16 cellular contexts compared by ENCODE assay signal in the genomic region with DNA sequence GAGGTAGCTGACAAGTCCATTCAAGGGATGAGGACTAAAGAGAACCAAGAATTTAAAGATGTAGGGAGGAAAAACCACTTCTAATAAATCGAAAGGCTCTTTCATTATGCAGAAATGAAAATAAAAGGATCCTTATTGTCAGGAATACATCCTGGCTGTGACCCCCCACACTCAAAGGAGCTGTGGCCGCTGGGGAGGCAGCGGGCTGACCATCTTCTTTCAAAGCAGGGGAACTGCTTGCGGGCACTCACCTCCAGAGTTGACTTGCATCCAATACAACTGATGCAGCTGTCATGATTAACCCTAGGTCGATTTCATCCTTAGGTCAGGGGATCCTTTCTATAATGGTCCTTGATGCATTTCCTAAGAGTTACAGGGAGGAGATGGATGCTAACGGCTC. TPM values are rescaled to one million over a fixed set of nuclear protein-coding genes. Genes with fewer than 3 reads are reported as not detected.
DNase-seq lines count a peak whose midpoint lies in the region; ATAC-seq and TF ChIP-seq lines count a peak whose summit lies in the region.
"Had no signal": no experiment of that assay in that cellular context is flagged by ENCODE, and none has a peak within 500 bp of the region (broad histone marks: within the 10 kb centered on the region; RNA-seq: fewer than 3 reads in every experiment).

No MANE protein-coding gene starts in this region.

- H2AK5ac ChIP-seq in IMR-90 (ENCODE audit: low read depth, low read length), result no peak overlapping the region

- TSS peak; percentile 62 for BruUV-seq in IMR-90 (replicated peaks; lab: Mats Ljungman, UMichigan)

- peaks cover 6 to 43% (median 11%) of the 10 kb centered on the region in 7 donors for H3K9me3 Mint-ChIP-seq in CD4-positive, CD25-positive, alpha-beta regulatory T cell
- H3K9me3 Mint-ChIP-seq in chondrocyte (ENCODE audit: low read depth), result peaks cover 16% of the 10 kb centered on the region
- H3K9me3 Mint-ChIP-seq: HFFc6 had no signal

- 100% methylated on average over 1 of the region's 6 CpGs; no CpG with 5 or more reads in 1 of the 2 experiments for WGBS in IMR-90 (ENCODE audit: extremely low coverage in 2 of 2, insufficient read length in 1 of 2), 2 experiments

- H2BK5ac ChIP-seq in IMR-90 (ENCODE audit: low read depth, low read length, poor library complexity, severe bottlenecking), result no peak overlapping the region

- H3K27me3 ChIP-seq in CD4-positive, CD25-positive, alpha-beta regulatory T cell (ENCODE audit: control insufficient read depth, insufficient read depth, low read length), result no peaks in the 10 kb centered on the region
- H3K27me3 ChIP-seq in IMR-90 (ENCODE audit: control insufficient read depth, insufficient read depth, low read length), result no peaks in the 10 kb centered on the region
- H3K27me3 ChIP-seq: BE2C had no signal

- H2BK15ac ChIP-seq in IMR-90 (ENCODE audit: low read depth, low read length), result no peak overlapping the region

- no peak overlapping the region for H3K4me2 ChIP-seq in IMR-90 (ENCODE audit: low read depth, low read length)

- POLR2A ChIA-PET in IMR-90 (lab: Charles Lee; ENCODE audit: unreplicated experiment), result no interaction called here

- peaks cover 16 to 46% (median 32%) of the 10 kb centered on the region in 4 donors for H3K4me1 Mint-ChIP-seq in CD4-positive, CD25-positive, alpha-beta regulatory T cell
- H3K4me1 Mint-ChIP-seq in chondrocyte (ENCODE audit: low read depth), result no peaks in the 10 kb centered on the region

- intact Hi-C loops in IMR-90 (cut with micrococcal nuclease) (no loop called here), posterior vena cava (cut with DNase I) (no loop called here)

- H3K27ac ChIP-seq in CD4-positive, CD25-positive, alpha-beta regulatory T cell (ENCODE audit: insufficient read depth, low read length, poor library complexity, severe bottlenecking), result no peak overlapping the region
- no peak overlapping the region for H3K27ac ChIP-seq in IMR-90 (ENCODE audit: insufficient read depth, low read length)

- H4K5ac ChIP-seq in IMR-90 (ENCODE audit: low read depth, low read length), result no peak overlapping the region

- no peak overlapping the region for H3K14ac ChIP-seq in IMR-90 (replicated peaks; ENCODE audit: low read depth, low read length)

- no peak overlapping the region for H3K18ac ChIP-seq in IMR-90 (ENCODE audit: low read depth, low read length)

- H3K9ac ChIP-seq in IMR-90 (ENCODE audit: low read depth, low read length), result no peak overlapping the region

- DNase-seq in CD4-positive, CD25-positive, alpha-beta regulatory T cell, result no peak
- DNase-seq in IMR-90 (no peak), chondrocyte (ENCODE audit: low spot score) (peak; percentile 59), posterior vena cava (ENCODE audit: low spot score) (peak; percentile 20), NCI-H1105 treated with DMSO at 0.1 percent for 48 hours (lab: John Stamatoyannopoulos, UW) (no peak), DMS 273 (lab: John Stamatoyannopoulos, UW; ENCODE audit: unreplicated experiment) (no peak)
- no peak for DNase-seq in activated CD8-positive, alpha-beta memory T cell treated with anti-CD3 and anti-CD28 coated beads, Interleukin-2, amount 50 U/mL, for 48 hours
- DNase-seq: BE2C, HFFc6, Kasumi-1, NCI-H1417, NCI-H2029, NCI-H510A, NCI-H82, SIG-M5 had no signal

- CTCF ChIA-PET in IMR-90 (lab: Yijun Ruan, JAX), result interaction anchor here (1.2 kb wide), 1 partner anchor 10 kb away, joined by 4 read pairs; no protein-coding TSS in a partner anchor

- H4K20me1 ChIP-seq in IMR-90 (ENCODE audit: insufficient read depth, low read length), result no peaks in the 10 kb centered on the region

- H3K4ac ChIP-seq in IMR-90 (ENCODE audit: low read depth, low read length), result no peak overlapping the region

- peak overlapping the region in 2 of 3 donors; percentile 85 to 88 for H3K27ac Mint-ChIP-seq in CD4-positive, CD25-positive, alpha-beta regulatory T cell
- H3K27ac Mint-ChIP-seq in chondrocyte (ENCODE audit: unreplicated experiment), result no peak overlapping the region
- H3K27ac Mint-ChIP-seq: HFFc6 had no signal

- no peaks in the 10 kb centered on the region for H3K9me1 ChIP-seq in IMR-90 (ENCODE audit: insufficient read depth, low read length)

- TF ChIP-seq RAD21 in IMR-90 (IDR thresholded peaks at IDR 0.05; ENCODE audit: low read length), result no peak

- H3K36me3 Mint-ChIP-seq in CD4-positive, CD25-positive, alpha-beta regulatory T cell, result peaks cover 55% of the 10 kb centered on the region
- peaks cover 48% of the 10 kb centered on the region for H3K36me3 Mint-ChIP-seq in chondrocyte (ENCODE audit: low read depth)

- H2AFZ ChIP-seq in IMR-90 (replicated peaks; ENCODE audit: low read length, poor library complexity), result no peak overlapping the region

- H4K91ac ChIP-seq in IMR-90 (ENCODE audit: insufficient read depth, low read depth, low read length), result no peak overlapping the region

- H3K4me1 ChIP-seq in CD4-positive, CD25-positive, alpha-beta regulatory T cell (ENCODE audit: control insufficient read depth, insufficient read depth, low read length, poor library complexity, severe bottlenecking), result peaks cover 15% of the 10 kb centered on the region
- H3K4me1 ChIP-seq in IMR-90 (ENCODE audit: control insufficient read depth, insufficient read depth, low read length), result no peaks in the 10 kb centered on the region
- H3K4me1 ChIP-seq: BE2C had no signal

- H3K4me3 ChIP-seq in CD4-positive, CD25-positive, alpha-beta regulatory T cell (ENCODE audit: low read depth, low read length), result no peak overlapping the region
- no peak overlapping the region for H3K4me3 ChIP-seq in IMR-90 (ENCODE audit: insufficient read depth, low read depth, low read length)

- dilution Hi-C loops in IMR-90 (cut with HindIII; ENCODE audit: low sequenced_read_pairs, unreplicated experiment), result no loop called here

- H3K23ac ChIP-seq in IMR-90 (ENCODE audit: low read depth, low read length), result no peak overlapping the region

- no peak overlapping the region for H2BK20ac ChIP-seq in IMR-90 (ENCODE audit: low read depth, low read length)

- H3K4me3 Mint-ChIP-seq in CD4-positive, CD25-positive, alpha-beta regulatory T cell, result peak overlapping the region in 1 of 4 donors; percentile 38
- H3K4me3 Mint-ChIP-seq in chondrocyte (ENCODE audit: unreplicated experiment), result no peak overlapping the region
- H3K4me3 Mint-ChIP-seq: HFFc6 had no signal

- peaks cover 3 to 16% of the 10 kb centered on the region in 2 experiments for H3K9me3 ChIP-seq in CD4-positive, CD25-positive, alpha-beta regulatory T cell (ENCODE audit: control insufficient read depth in 2 of 2, low read length in 2 of 2)
- peaks cover 6% of the 10 kb centered on the region for H3K9me3 ChIP-seq in IMR-90 (ENCODE audit: control insufficient read depth, insufficient read depth, low read length)
- H3K9me3 ChIP-seq: BE2C had no signal

- H3K79me1 ChIP-seq in IMR-90 (ENCODE audit: low read depth in 1 of 2, low read length in 2 of 2), result no peaks in the 10 kb centered on the region; a peak in 2 of 4 replicates

- H3K36me3 ChIP-seq in CD4-positive, CD25-positive, alpha-beta regulatory T cell (ENCODE audit: control insufficient read depth, insufficient read depth, low read length), result peaks cover 4% of the 10 kb centered on the region
- H3K36me3 ChIP-seq in IMR-90 (ENCODE audit: control insufficient read depth, insufficient read depth, low read length), result peaks cover 49% of the 10 kb centered on the region

- H4K8ac ChIP-seq in IMR-90 (ENCODE audit: low read depth in 2 of 2, low read length in 2 of 2), result no peak overlapping the region

- no peak for TF ChIP-seq POLR2A in IMR-90 (IDR thresholded peaks at IDR 0.05; ENCODE audit: low read depth, low read length)

- TF ChIP-seq CTCF in IMR-90 (conservative IDR thresholded peaks at IDR 0.05; ENCODE audit: low read depth, low read length), result no peak
- TF ChIP-seq CTCF in chondrocyte (IDR thresholded peaks at IDR 0.05), result no peak

- in situ Hi-C loops in IMR-90 (cut with MboI; ENCODE audit: low sequenced_read_pairs), result no loop called here

- no peak for ATAC-seq in CD4-positive, CD25-positive, alpha-beta regulatory T cell (ENCODE audit: low read depth in 2 of 2)
- ATAC-seq in IMR-90 (ENCODE audit: low read depth) (no peak), HG03432 (IDR thresholded peaks at IDR 0.05; ENCODE audit: unreplicated experiment) (no peak)

- H2BK120ac ChIP-seq in IMR-90 (ENCODE audit: low read depth, low read length), result no peak overlapping the region

- H3K27me3 Mint-ChIP-seq in CD4-positive, CD25-positive, alpha-beta regulatory T cell, result no peaks in the 10 kb centered on the region
- no peaks in the 10 kb centered on the region for H3K27me3 Mint-ChIP-seq in chondrocyte (ENCODE audit: low read depth)

- H3K56ac ChIP-seq in IMR-90 (ENCODE audit: extremely low read depth, insufficient read depth, low read length), result no peak overlapping the region

- H2AK9ac ChIP-seq in IMR-90 (replicated peaks; ENCODE audit: low read depth, low read length, poor library complexity), result no peak overlapping the region

TF ChIP-seq in IMR-90, 13 proteins besides CTCF, POLR2A, EP300 and RAD21 (continues in another document):
- TF ChIP-seq RFX5 (IDR thresholded peaks at IDR 0.05; ENCODE audit: low read depth, low read length) (no peak), FOS (IDR thresholded peaks at IDR 0.05; ENCODE audit: low read depth, low read length) (no peak), RCOR1 (IDR thresholded peaks at IDR 0.05; ENCODE audit: insufficient replicate concordance, low read length) (no peak)
- TF ChIP-seq, protein P1, sequence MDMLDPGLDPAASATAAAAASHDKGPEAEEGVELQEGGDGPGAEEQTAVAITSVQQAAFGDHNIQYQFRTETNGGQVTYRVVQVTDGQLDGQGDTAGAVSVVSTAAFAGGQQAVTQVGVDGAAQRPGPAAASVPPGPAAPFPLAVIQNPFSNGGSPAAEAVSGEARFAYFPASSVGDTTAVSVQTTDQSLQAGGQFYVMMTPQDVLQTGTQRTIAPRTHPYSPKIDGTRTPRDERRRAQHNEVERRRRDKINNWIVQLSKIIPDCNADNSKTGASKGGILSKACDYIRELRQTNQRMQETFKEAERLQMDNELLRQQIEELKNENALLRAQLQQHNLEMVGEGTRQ (IDR thresholded peaks at IDR 0.05; ENCODE audit: low read depth, low read length), result no peak

RNA-seq across cellular contexts. Expression of a gene that starts 35.3 kb away (rescaled TPM):
- total RNA-seq in CD4-positive, CD25-positive, alpha-beta regulatory T cell, result 43.4 TPM
- 10 to 100 TPM; 73.5 to 95.7 (median 83.0) TPM for polyA plus RNA-seq in CD4-positive, CD25-positive, alpha-beta regulatory T cell
- total RNA-seq in IMR-90 (2012; rRNA removed) (69.7 and 70.4 TPM in 2 replicates), chondrocyte (27.5 to 34.0 TPM (median 29.7 TPM) in 3 replicates), posterior vena cava (10 to 100 TPM; 23.5 to 24.0 TPM)
- polyA plus RNA-seq in IMR-90 (2012; rRNA removed), result 34.7 and 41.3 TPM in 2 replicates
- 20.0 and 24.0 TPM in 2 replicates for polyA plus RNA-seq in IMR-90 (2012; cell fraction: cytosol; rRNA removed)
- polyA plus RNA-seq in IMR-90 (2012; cell fraction: nucleus; rRNA removed; ENCODE audit: low replicate concordance), result 16.7 and 36.6 TPM in 2 replicates

RNA-seq across cellular contexts. Expression of a gene that starts 52.0 kb away (rescaled TPM):
- 27.9 TPM for total RNA-seq in CD4-positive, CD25-positive, alpha-beta regulatory T cell
- polyA plus RNA-seq in CD4-positive, CD25-positive, alpha-beta regulatory T cell, result 10 to 100 TPM in 3 of 4 donors, 1 to 10 TPM in 1; 8.0 to 19.0 (median 12.6) TPM
- total RNA-seq in IMR-90 (2012; rRNA removed) (25.5 and 28.3 TPM in 2 replicates), chondrocyte (12.3 to 22.0 TPM (median 14.1 TPM) in 3 replicates), posterior vena cava (10 to 100 TPM; 22.3 to 22.8 TPM)
- 7.3 and 10.3 TPM in 2 replicates for polyA plus RNA-seq in IMR-90 (2012; rRNA removed)
- 0.95 and 1.2 TPM in 2 replicates for polyA plus RNA-seq in IMR-90 (2012; cell fraction: cytosol; rRNA removed)
- polyA plus RNA-seq in IMR-90 (2012; cell fraction: nucleus; rRNA removed; ENCODE audit: low replicate concordance), result 3.6 and 17.7 TPM in 2 replicates

Comparison
In these comparisons a context has a peak if more than half of its experiments do, and no peak if none do; other contexts are left out.
1. DNase-seq: peak in chondrocyte (single experiment) and posterior vena cava (single experiment); none in CD4-positive, CD25-positive, alpha-beta regulatory T cell (0 of 3), IMR-90 (single experiment), NCI-H1105 treated with DMSO at 0.1 percent for 48 hours (single experiment), activated CD8-positive, alpha-beta memory T cell treated with anti-CD3 and anti-CD28 coated beads, Interleukin-2, amount 50 U/mL, for 48 hours (single experiment) and DMS 273 (single experiment).